ENCODE assay signal across 8 cellular contexts in genomic region chr12:118189761-118190181, GRCh38. TPM values are rescaled to one million over a fixed set of nuclear protein-coding genes. Genes with fewer than 3 reads are reported as not detected.
A peak's percentile ranks its signal among the peaks of the same experiment; 100 is the strongest.
DNase-seq lines count a peak whose midpoint lies in the region; ATAC-seq and TF ChIP-seq lines count a peak whose summit lies in the region.

No MANE protein-coding gene starts in this region.

- H3K27ac ChIP-seq in hepatocyte: peak overlapping the region; percentile 86

- peak overlapping the region; percentile 31 for H2AFZ ChIP-seq in hepatocyte

- H3K4me3 ChIP-seq in H7 (ENCODE audit: insufficient read depth, low read depth, low read length) (peak overlapping the region; percentile 2; the same call in 1 of the 2 replicates), hepatocyte (peak overlapping the region; percentile 4)

- peaks cover 0 to 1% (median 0%) of the 10 kb centered on the region in 3 donors for H3K27me3 Mint-ChIP-seq in CD14-positive monocyte (ENCODE audit: low read depth in 3 of 3)

- H3K79me2 ChIP-seq in hepatocyte: peaks cover 14% of the 10 kb centered on the region

- TF ChIP-seq CTCF in hepatocyte (IDR thresholded peaks at IDR 0.05; ENCODE audit: poor library complexity): no peak
- TF ChIP-seq CTCF in CD14-positive monocyte (IDR thresholded peaks at IDR 0.05): no peak

- H3K9me2 ChIP-seq in hepatocyte (replicated peaks; ENCODE audit: insufficient read depth): no peaks in the 10 kb centered on the region

- ATAC-seq in HG02623 (IDR thresholded peaks at IDR 0.05; ENCODE audit: unreplicated experiment) (no peak), HG03039 (IDR thresholded peaks at IDR 0.05; ENCODE audit: unreplicated experiment) (no peak)

- H3K9me3 Mint-ChIP-seq in CD14-positive monocyte: no peaks in the 10 kb centered on the region

- H3K36me3 ChIP-seq in H7 (replicated peaks; ENCODE audit: control insufficient read depth, insufficient read depth, low read length): no peaks in the 10 kb centered on the region
- no peaks in the 10 kb centered on the region for H3K36me3 ChIP-seq in hepatocyte (replicated peaks; ENCODE audit: insufficient read depth, low read depth)

- peaks cover 46 to 62% of the 10 kb centered on the region in 2 donors for H3K36me3 Mint-ChIP-seq in CD14-positive monocyte

- no peaks in the 10 kb centered on the region for H3K4me1 ChIP-seq in hepatocyte (ENCODE audit: insufficient read depth)

- H4K20me1 ChIP-seq in hepatocyte (ENCODE audit: insufficient read depth, poor library complexity, severe bottlenecking): no peaks in the 10 kb centered on the region

- peak overlapping the region; percentile 72 for H3K4me2 ChIP-seq in hepatocyte

- H3K27me3 ChIP-seq in H7 (ENCODE audit: control insufficient read depth, insufficient read depth, low read length): no peaks in the 10 kb centered on the region
- no peaks in the 10 kb centered on the region for H3K27me3 ChIP-seq in hepatocyte

- intact Hi-C loops in CD14-positive monocyte (cut with micrococcal nuclease): loop anchor here in 1 of 2 donors (10.0 kb wide), 1 partner anchor 185 kb away; the partner anchor contains the start of genes SUDS3 and TAOK3

- no peaks in the 10 kb centered on the region for H3K9me3 ChIP-seq in hepatocyte (ENCODE audit: low read depth)

- peak overlapping the region in 2 of 7 donors; percentile 27 to 48 for H3K27ac Mint-ChIP-seq in CD14-positive monocyte

- H3K4me3 Mint-ChIP-seq in CD14-positive monocyte: no peak overlapping the region

- H3K4me1 Mint-ChIP-seq in CD14-positive monocyte: peaks cover 6% of the 10 kb centered on the region

- 45% methylated on average over 13 of the region's 13 CpGs for WGBS in hepatocyte (ENCODE audit: low lambda C conversion rate, missing lambda C conversion rate)

- DNase-seq in H7 (peak; percentile 58), amygdala (lab: John Stamatoyannopoulos, UW) (peak in 54 of 56 donors; percentile 9 to 90 (median 44)), hepatocyte (ENCODE audit: low spot score) (peak; percentile 33), retina (peak; percentile 84), COR-L47 (lab: John Stamatoyannopoulos, UW) (no peak), CD14-positive monocyte (ENCODE audit: low spot score) (no peak)

RNA-seq across cellular contexts. Expression of gene PEBP1, which starts 53.8 kb away (rescaled TPM):
- 338 and 372 TPM in 2 replicates for total RNA-seq in H7 (2014; rRNA removed; shearing (Covaris generic))
- total RNA-seq in hepatocyte: 551 and 598 TPM in 2 replicates
- polyA plus RNA-seq in hepatocyte (580 and 685 TPM in 2 replicates), CD14-positive monocyte (10 to 100 TPM; 47.6 to 57.9 TPM)

Comparison
In these comparisons a context has a peak if more than half of its experiments do, and no peak if none do; other contexts are left out.
1. DNase-seq: peak in H7 (single experiment), amygdala (54 of 56), hepatocyte (single experiment) and retina (single experiment); none in COR-L47 (single experiment) and CD14-positive monocyte (single experiment).